8 cellular contexts compared by ENCODE assay signal in the genomic region with DNA sequence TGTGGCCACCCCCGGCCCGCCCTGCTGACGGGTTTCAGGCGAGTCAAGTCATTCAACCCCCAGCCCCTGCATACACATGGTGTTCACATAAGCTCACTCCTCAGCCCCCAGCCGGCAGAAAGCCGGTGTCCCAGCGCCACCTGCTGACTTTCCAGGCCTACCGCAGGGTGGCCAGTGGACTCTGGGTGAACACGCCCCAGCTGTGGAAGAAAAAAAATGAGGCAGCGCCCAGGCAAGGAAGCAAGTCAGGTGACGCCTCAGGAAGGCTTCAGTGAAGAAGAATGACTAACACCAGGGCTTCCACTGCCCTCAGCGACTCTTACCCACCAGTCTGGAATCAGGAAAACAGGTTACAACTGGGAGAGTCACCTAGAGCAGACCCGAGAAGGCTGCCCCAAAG. TPM values are rescaled to one million over a fixed set of nuclear protein-coding genes. Genes with fewer than 3 reads are reported as not detected.
A peak's percentile ranks its signal among the peaks of the same experiment; 100 is the strongest.
DNase-seq lines count a peak whose midpoint lies in the region; ATAC-seq and TF ChIP-seq lines count a peak whose summit lies in the region.

No MANE protein-coding gene starts in this region.

- H3K4me2 ChIP-seq in mesendoderm (ENCODE audit: low read length), result no peak overlapping the region

- no peak overlapping the region for H3K23ac ChIP-seq in mesendoderm (ENCODE audit: low read length)

- no CpG with 5 or more reads among the region's 13 CpGs for WGBS in mesendoderm (ENCODE audit: extremely low coverage, insufficient coverage, low lambda C conversion rate)

- no peaks in the 10 kb centered on the region for H3K79me1 ChIP-seq in mesendoderm (ENCODE audit: low read length)

- H3K4me1 ChIP-seq in mesendoderm (ENCODE audit: control insufficient read depth, low read depth, low read length), result no peaks in the 10 kb centered on the region
- H3K4me1 ChIP-seq in tibial artery, result peaks cover 0 to 12% (median 0%) of the 10 kb centered on the region in 4 donors

- H2AK5ac ChIP-seq in mesendoderm (ENCODE audit: low read length), result no peak overlapping the region

- H3K27me3 ChIP-seq in mesendoderm (ENCODE audit: insufficient read depth, low read length, poor library complexity) (no peaks in the 10 kb centered on the region), tibial artery (no peaks in the 10 kb centered on the region)

- H3K9me3 Mint-ChIP-seq in effector memory CD8-positive, alpha-beta T cell, result no peaks in the 10 kb centered on the region

- no peak overlapping the region for H2BK120ac ChIP-seq in mesendoderm (ENCODE audit: low read depth, low read length)

- no peaks in the 10 kb centered on the region for H3K27me3 Mint-ChIP-seq in effector memory CD8-positive, alpha-beta T cell

- no peak overlapping the region for H2BK15ac ChIP-seq in mesendoderm (replicated peaks; ENCODE audit: low read depth)

- H4K8ac ChIP-seq in mesendoderm (ENCODE audit: low read depth, low read length), result no peak overlapping the region

- no peak overlapping the region for H3K56ac ChIP-seq in mesendoderm (ENCODE audit: low read length)

- no peak overlapping the region for H3K27ac Mint-ChIP-seq in effector memory CD8-positive, alpha-beta T cell

- H3K36me3 Mint-ChIP-seq in effector memory CD8-positive, alpha-beta T cell (ENCODE audit: insufficient read depth), result peaks cover 28% of the 10 kb centered on the region

- no peak overlapping the region for H3K4me3 Mint-ChIP-seq in effector memory CD8-positive, alpha-beta T cell

- H3K9ac ChIP-seq in mesendoderm (ENCODE audit: low read length), result no peak overlapping the region

- H3K79me2 ChIP-seq in mesendoderm (ENCODE audit: control insufficient read depth, insufficient read depth, low read length), result no peaks in the 10 kb centered on the region

- no peak overlapping the region for H4K5ac ChIP-seq in mesendoderm (ENCODE audit: low read length)

- intact Hi-C loops in tibial artery (cut with DNase I; ENCODE audit: low total_unique reads), result no loop called here

- peak; percentile 36 for DNase-seq in DMS153 (lab: John Stamatoyannopoulos, UW)
- DNase-seq in DMS153 treated with DMSO at 0.1 percent for 48 hours (lab: John Stamatoyannopoulos, UW; ENCODE audit: unreplicated experiment), result no peak
- no peak for DNase-seq in LNCaP clone FGC (ENCODE audit: low read depth)
- DNase-seq in UCSD-AML1 (lab: John Stamatoyannopoulos, UW; ENCODE audit: unreplicated experiment), result peak; percentile 75
- no peak for DNase-seq in effector memory CD8-positive, alpha-beta T cell
- DNase-seq in mesendoderm, result peak; percentile 83
- peak in 1 of 2 donors; percentile 77 for DNase-seq in tibial artery
- no peak for DNase-seq in middle frontal gyrus (ENCODE audit: extremely low spot score, low spot score)

- H3K27ac ChIP-seq in mesendoderm (ENCODE audit: low read depth, low read length), result no peak overlapping the region
- H3K27ac ChIP-seq in tibial artery, result no peak overlapping the region

- H3K18ac ChIP-seq in mesendoderm (ENCODE audit: low read length), result no peak overlapping the region

- peak; percentile 62 for TF ChIP-seq CTCF in LNCaP clone FGC (IDR thresholded peaks at IDR 0.05; ENCODE audit: control insufficient read depth, extremely low read depth, insufficient read depth)
- TF ChIP-seq CTCF in tibial artery (IDR thresholded peaks at IDR 0.05), result peak; percentile 50 to 55

- H3K4me3 ChIP-seq in LNCaP clone FGC (ENCODE audit: low read depth, low read length) (no peak overlapping the region), mesendoderm (ENCODE audit: low read length) (no peak overlapping the region), tibial artery (no peak overlapping the region)

- no peak overlapping the region for H2BK5ac ChIP-seq in mesendoderm (ENCODE audit: low read length)

- peaks cover 3% of the 10 kb centered on the region for H3K36me3 ChIP-seq in mesendoderm (ENCODE audit: control insufficient read depth, insufficient read depth, low read length)
- H3K36me3 ChIP-seq in tibial artery, result peaks cover 0 to 41% (median 0%) of the 10 kb centered on the region in 3 donors

- peaks cover 7 to 10% of the 10 kb centered on the region in 2 donors for H3K4me1 Mint-ChIP-seq in effector memory CD8-positive, alpha-beta T cell (ENCODE audit: low read depth in 2 of 2)

- H3K4ac ChIP-seq in mesendoderm (ENCODE audit: low read depth, low read length), result no peak overlapping the region

- no peaks in the 10 kb centered on the region for H3K9me3 ChIP-seq in tibial artery

- peak; percentile 33 for ATAC-seq in effector memory CD8-positive, alpha-beta T cell (replicated peaks)

RNA-seq across cellular contexts. Expression of a gene that starts 15.8 kb away (rescaled TPM):
- polyA plus RNA-seq in mesendoderm (2013, experiment 1 of 2), result 107 TPM
- polyA plus RNA-seq in mesendoderm (2013, experiment 2 of 2), result 106 TPM

RNA-seq across cellular contexts. Expression of a gene that starts 16.2 kb away (rescaled TPM):
- polyA plus RNA-seq in mesendoderm (2013, experiment 1 of 2), result 13.0 TPM
- polyA plus RNA-seq in mesendoderm (2013, experiment 2 of 2), result 12.3 TPM

RNA-seq across cellular contexts. Expression of a gene that starts 20.7 kb away (rescaled TPM):
- polyA plus RNA-seq in mesendoderm (2013, experiment 1 of 2), result 26.9 TPM
- 27.7 TPM for polyA plus RNA-seq in mesendoderm (2013, experiment 2 of 2)

RNA-seq across cellular contexts. Expression of a gene that starts 34.8 kb away (rescaled TPM):
- polyA plus RNA-seq in mesendoderm (2013, experiment 1 of 2), result 0.41 TPM
- polyA plus RNA-seq in mesendoderm (2013, experiment 2 of 2), result 0.39 TPM

RNA-seq across cellular contexts. Expression of a gene that starts 55.6 kb away (rescaled TPM):
- polyA plus RNA-seq in mesendoderm (2013, experiment 1 of 2), result 0.39 TPM
- polyA plus RNA-seq in mesendoderm (2013, experiment 2 of 2), result 0.39 TPM

Comparison
In these comparisons a context has a peak if more than half of its experiments do, and no peak if none do; other contexts are left out.
1. DNase-seq: peak in DMS153 (single experiment), UCSD-AML1 (single experiment) and mesendoderm (single experiment); none in DMS153 treated with DMSO at 0.1 percent for 48 hours (single experiment), LNCaP clone FGC (single experiment), effector memory CD8-positive, alpha-beta T cell (0 of 3) and middle frontal gyrus (single experiment).